ENCODE assay signal across 8 cellular contexts in genomic region chr5:53482717-53483638, GRCh38. TPM values are rescaled to one million over a fixed set of nuclear protein-coding genes. Genes with fewer than 3 reads are reported as not detected.
DNase-seq lines count a peak whose midpoint lies in the region; ATAC-seq and TF ChIP-seq lines count a peak whose summit lies in the region.

No MANE protein-coding gene starts in this region.

- TF ChIP-seq POLR2A in right lobe of liver (IDR thresholded peaks at IDR 0.05): peak; percentile 9

- peaks cover 42% of the 10 kb centered on the region for H3K27me3 Mint-ChIP-seq in activated CD4-positive, alpha-beta T cell treated with anti-CD3 and anti-CD28 coated beads for 36 hours

- peaks cover 0 to 24% (median 4%) of the 10 kb centered on the region in 45 donors for H3K27me3 ChIP-seq in dorsolateral prefrontal cortex
- H3K27me3 ChIP-seq in right lobe of liver: no peaks in the 10 kb centered on the region
- H3K27me3 ChIP-seq in thymus (ENCODE audit: control insufficient read depth, insufficient read depth): peaks cover 35% of the 10 kb centered on the region

- H3K4me1 ChIP-seq in right lobe of liver: peaks cover 0 to 20% (median 7%) of the 10 kb centered on the region in 4 donors
- H3K4me1 ChIP-seq in thymus (ENCODE audit: control insufficient read depth, insufficient read depth, low read length): peaks cover 3% of the 10 kb centered on the region

- peak in 1 of 56 donors; percentile 14 for TF ChIP-seq CTCF in dorsolateral prefrontal cortex (IDR thresholded peaks at IDR 0.05 in 54 of 56, conservative IDR thresholded peaks at IDR 0.05 in 2 of 56; ENCODE audit: low read depth in 1 of 56, partially characterized antibody in 56 of 56)
- peak in 3 of 4 donors; percentile 12 to 39 (median 19) for TF ChIP-seq CTCF in right lobe of liver (IDR thresholded peaks at IDR 0.05)

- in situ Hi-C loops in SK-MEL-5 (cut with HindIII; ENCODE audit: low pct_unique_long_range_greater_than_20kb, low sequenced_read_pairs): no loop called here

- H3K4me3 ChIP-seq in dorsolateral prefrontal cortex: peak overlapping the region; percentile 26 to 83 (median 61)
- H3K4me3 ChIP-seq in right lobe of liver: peak overlapping the region; percentile 68 to 75 (median 72)
- peak overlapping the region; percentile 51 for H3K4me3 ChIP-seq in thymus (ENCODE audit: low read length)

- ATAC-seq in activated CD4-positive, alpha-beta T cell treated with anti-CD3 and anti-CD28 coated beads for 36 hours: peak; percentile 30
- ATAC-seq in right lobe of liver (peak; percentile 40 to 68 (median 53)), HG03108 (IDR thresholded peaks at IDR 0.05; ENCODE audit: unreplicated experiment) (no peak)

- H3K27ac Mint-ChIP-seq in activated CD4-positive, alpha-beta T cell treated with anti-CD3 and anti-CD28 coated beads for 36 hours: no peak overlapping the region

- H3K9me3 ChIP-seq in right lobe of liver: no peaks in the 10 kb centered on the region
- no peaks in the 10 kb centered on the region for H3K9me3 ChIP-seq in thymus (ENCODE audit: control insufficient read depth)

- 13% methylated on average over 29 of the region's 35 CpGs for WGBS in right lobe of liver (ENCODE audit: insufficient coverage, low coverage, low lambda C conversion rate, missing lambda C conversion rate)
- WGBS in thymus: 32% methylated on average over 35 of the region's 35 CpGs

- intact Hi-C loops in activated CD4-positive, alpha-beta T cell treated with anti-CD3 and anti-CD28 coated beads for 36 hours (cut with DNase I, micrococcal nuclease): loop anchor here (1.0 to 5.0 kb wide), 4 partner anchors 78 to 746 kb away; partner anchors contain the start of gene NDUFS4 (in 2 of the 2)
- intact Hi-C loops in dorsolateral prefrontal cortex (cut with DNase I) (loop anchor here in 1 of 2 donors (5.0 kb wide), 1 partner anchor 74 kb away; no protein-coding TSS in a partner anchor), right lobe of liver (cut with DNase I) (loop anchor here in 1 of 2 donors (5.0 kb wide), 1 partner anchor 744 kb away; no protein-coding TSS in a partner anchor)

- H3K9me3 Mint-ChIP-seq in activated CD4-positive, alpha-beta T cell treated with anti-CD3 and anti-CD28 coated beads for 36 hours (ENCODE audit: low read depth): no peaks in the 10 kb centered on the region

- POLR2A ChIA-PET in activated CD4-positive, alpha-beta T cell treated with anti-CD3 and anti-CD28 coated beads for 36 hours (lab: Charles Lee): no interaction called here

- H3K4me1 Mint-ChIP-seq in activated CD4-positive, alpha-beta T cell treated with anti-CD3 and anti-CD28 coated beads for 36 hours: peaks cover 40% of the 10 kb centered on the region

- peaks cover 0 to 19% (median 0%) of the 10 kb centered on the region in 4 donors for H3K36me3 ChIP-seq in right lobe of liver
- no peaks in the 10 kb centered on the region for H3K36me3 ChIP-seq in thymus (ENCODE audit: control insufficient read depth, insufficient read depth)

- CTCF ChIA-PET in activated CD4-positive, alpha-beta T cell treated with anti-CD3 and anti-CD28 coated beads for 36 hours (lab: Charles Lee): interaction anchor here (0.7 kb wide), 1 partner anchor 930 kb away, joined by 3 read pairs; no protein-coding TSS in a partner anchor

- no peaks in the 10 kb centered on the region for H3K36me3 Mint-ChIP-seq in activated CD4-positive, alpha-beta T cell treated with anti-CD3 and anti-CD28 coated beads for 36 hours (ENCODE audit: low read depth)

- peak; percentile 47 for DNase-seq in activated CD4-positive, alpha-beta T cell treated with anti-CD3 and anti-CD28 coated beads for 36 hours
- no peak for DNase-seq in activated CD4-positive, alpha-beta T cell treated with anti-CD3 and anti-CD28 coated beads for 4 hours
- peak; percentile 11 for DNase-seq in SK-MEL-5 (ENCODE audit: low read depth, low spot score)
- no peak for DNase-seq in dorsolateral prefrontal cortex
- peak; percentile 71 to 90 (median 88) for DNase-seq in right lobe of liver
- DNase-seq in GF-D8 (lab: John Stamatoyannopoulos, UW): no peak

- no peak overlapping the region for H3K27ac ChIP-seq in dorsolateral prefrontal cortex
- H3K27ac ChIP-seq in right lobe of liver: peak overlapping the region in 2 of 3 donors; percentile 95 to 98
- H3K27ac ChIP-seq in thymus (ENCODE audit: low read depth): no peak overlapping the region

- peak overlapping the region; percentile 79 for H3K4me3 Mint-ChIP-seq in activated CD4-positive, alpha-beta T cell treated with anti-CD3 and anti-CD28 coated beads for 36 hours

RNA-seq across cellular contexts. Expression of gene FST, which starts 2.5 kb away (rescaled TPM):
- under 1 TPM; 0.43 to 0.54 TPM for total RNA-seq in activated CD4-positive, alpha-beta T cell treated with anti-CD3 and anti-CD28 coated beads for 36 hours
- 0.48 and 0.74 TPM in 2 replicates for total RNA-seq in SK-MEL-5 (2014; rRNA removed; shearing (Covaris generic))
- 0.71 and 1.3 TPM in 2 replicates for polyA plus RNA-seq in SK-MEL-5 (2015; cell fraction: cytosol; rRNA removed)
- polyA plus RNA-seq in SK-MEL-5 (2015; cell fraction: nucleus; rRNA removed): 0.16 and 0.87 TPM in 2 replicates
- total RNA-seq in dorsolateral prefrontal cortex: 1 to 10 TPM in 21 of 120 experiments, under 1 TPM in 68, not detected in 31; 0.18 to 3.3 (median 0.63) TPM
- 10 to 100 TPM; 13.1 to 28.2 (median 15.3) TPM for total RNA-seq in right lobe of liver
- 7.2 TPM for polyA plus RNA-seq in thymus

Comparison
In these comparisons a context has a peak if more than half of its experiments do, and no peak if none do; other contexts are left out.
1. DNase-seq: peak in activated CD4-positive, alpha-beta T cell treated with anti-CD3 and anti-CD28 coated beads for 36 hours (single experiment), SK-MEL-5 (single experiment) and right lobe of liver (3 of 3); none in activated CD4-positive, alpha-beta T cell treated with anti-CD3 and anti-CD28 coated beads for 4 hours (0 of 2), dorsolateral prefrontal cortex (0 of 10) and GF-D8 (single experiment).
2. H3K27ac ChIP-seq: peak in right lobe of liver (2 of 3); none in dorsolateral prefrontal cortex (0 of 59) and thymus (single experiment).
3. Peak in every context shown above with its lines, with median percentiles within 50 percentile points of each other: H3K4me3 ChIP-seq.